In the genomic region with DNA sequence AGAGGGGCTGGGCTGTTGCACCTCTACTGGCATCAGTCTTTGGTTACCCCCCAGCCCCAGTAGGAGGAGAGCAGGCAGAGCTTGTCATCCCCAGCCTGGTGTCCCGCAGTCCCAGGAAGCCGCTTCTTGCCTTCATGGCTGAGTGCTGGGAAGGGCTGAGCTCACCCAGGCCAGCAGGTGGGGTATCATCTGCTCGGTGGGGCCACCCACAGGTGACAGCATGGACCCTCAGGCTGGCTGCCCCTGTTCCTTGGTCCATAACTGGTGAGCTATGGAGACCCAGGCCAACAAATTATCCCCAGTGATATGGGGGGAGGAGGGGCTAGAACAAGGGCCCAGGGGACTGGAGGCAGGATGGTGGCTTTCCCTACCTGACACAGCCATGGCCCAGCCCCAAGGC, we compare ENCODE assay signal across 1 cellular context.
TF ChIP-seq lines count a peak whose summit lies in the region.

No MANE protein-coding gene starts in this region.

TF ChIP-seq in H1, 55 proteins besides CTCF, POLR2A, EP300 and RAD21:
- TF ChIP-seq TEAD4 (IDR thresholded peaks at IDR 0.05; ENCODE audit: low read depth, low read length) (no peak), SP4 (IDR thresholded peaks at IDR 0.05; ENCODE audit: low read length) (no peak), GABPA (IDR thresholded peaks at IDR 0.05; ENCODE audit: borderline replicate concordance, insufficient read depth, low read length) (no peak), MAFK (IDR thresholded peaks at IDR 0.05; ENCODE audit: low read depth, low read length) (no peak), KDM4A (IDR thresholded peaks at IDR 0.05; ENCODE audit: low read depth, low read length, severe bottlenecking) (no peak), SIN3A (conservative IDR thresholded peaks at IDR 0.05 in 1 of 2, IDR thresholded peaks at IDR 0.05 in 1 of 2; ENCODE audit: low read depth in 1 of 2, low read length in 2 of 2) (no peak), SRF (IDR thresholded peaks at IDR 0.05; ENCODE audit: low read depth, low read length) (no peak), ZNF274 (IDR thresholded peaks at IDR 0.05; ENCODE audit: borderline replicate concordance, extremely low read depth, low read length) (no peak), KDM5A (IDR thresholded peaks at IDR 0.05; ENCODE audit: low read length) (no peak), TBP (IDR thresholded peaks at IDR 0.05; ENCODE audit: low read depth, low read length) (no peak), CBX8 (IDR thresholded peaks at IDR 0.05; ENCODE audit: borderline replicate concordance, low read depth, low read length) (no peak), BCL11A (IDR thresholded peaks at IDR 0.05; ENCODE audit: low read depth in 2 of 2, low read length in 2 of 2) (no peak), TAF7 (optimal IDR thresholded peaks at IDR 0.05; ENCODE audit: borderline replicate concordance, low read depth, low read length) (no peak), TCF12 (IDR thresholded peaks at IDR 0.05; ENCODE audit: low read depth, low read length) (no peak), RFX5 (IDR thresholded peaks at IDR 0.05; ENCODE audit: borderline replicate concordance, low read depth, low read length) (no peak), CHD1 (IDR thresholded peaks at IDR 0.05; ENCODE audit: low read depth, low read length) (no peak), GTF2F1 (IDR thresholded peaks at IDR 0.05; ENCODE audit: borderline replicate concordance, low read depth, low read length) (no peak), SUZ12 (IDR thresholded peaks at IDR 0.05; ENCODE audit: low read length) (no peak)
- TF ChIP-seq, protein P1, sequence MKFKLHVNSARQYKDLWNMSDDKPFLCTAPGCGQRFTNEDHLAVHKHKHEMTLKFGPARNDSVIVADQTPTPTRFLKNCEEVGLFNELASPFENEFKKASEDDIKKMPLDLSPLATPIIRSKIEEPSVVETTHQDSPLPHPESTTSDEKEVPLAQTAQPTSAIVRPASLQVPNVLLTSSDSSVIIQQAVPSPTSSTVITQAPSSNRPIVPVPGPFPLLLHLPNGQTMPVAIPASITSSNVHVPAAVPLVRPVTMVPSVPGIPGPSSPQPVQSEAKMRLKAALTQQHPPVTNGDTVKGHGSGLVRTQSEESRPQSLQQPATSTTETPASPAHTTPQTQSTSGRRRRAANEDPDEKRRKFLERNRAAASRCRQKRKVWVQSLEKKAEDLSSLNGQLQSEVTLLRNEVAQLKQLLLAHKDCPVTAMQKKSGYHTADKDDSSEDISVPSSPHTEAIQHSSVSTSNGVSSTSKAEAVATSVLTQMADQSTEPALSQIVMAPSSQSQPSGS (IDR thresholded peaks at IDR 0.05; ENCODE audit: low read length) = no peak
- TF ChIP-seq, protein P2, sequence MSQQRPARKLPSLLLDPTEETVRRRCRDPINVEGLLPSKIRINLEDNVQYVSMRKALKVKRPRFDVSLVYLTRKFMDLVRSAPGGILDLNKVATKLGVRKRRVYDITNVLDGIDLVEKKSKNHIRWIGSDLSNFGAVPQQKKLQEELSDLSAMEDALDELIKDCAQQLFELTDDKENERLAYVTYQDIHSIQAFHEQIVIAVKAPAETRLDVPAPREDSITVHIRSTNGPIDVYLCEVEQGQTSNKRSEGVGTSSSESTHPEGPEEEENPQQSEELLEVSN (IDR thresholded peaks at IDR 0.05) = no peak
